ENCODE assay signal across 22 cellular contexts in genomic region chr15:56752986-56753385, GRCh38.
"Had no signal": no experiment of that assay in that cellular context is flagged by ENCODE, and none has a peak within 500 bp of the region (broad histone marks: within the 10 kb centered on the region; RNA-seq: fewer than 3 reads in every experiment).

No MANE protein-coding gene starts in this region.

- H3K4me1 ChIP-seq: SJSA1 had no signal

- H3K27me3 ChIP-seq: SJSA1 had no signal

- DNase-seq: Kasumi-1, MM.1S, NCI-H1092 treated with DMSO at 0.1 percent for 48 hours, NCI-H1436, NCI-H187, NCI-H2029, NCI-H2081 treated with DMSO at 0.1 percent for 48 hours, NCI-H2171, NCI-H226, NCI-H446, NCI-H510A, NCI-H524 treated with DMSO at 0.1 percent for 48 hours, NCI-H69, NCI-H774, Right ventricle myocardium superior, RPMI8226, SIG-M5 had no signal

- H3K4me2 ChIP-seq: KMS-11 had no signal

- H3K27ac ChIP-seq: KMS-11, SJSA1, SK-N-MC had no signal

- H3K4me3 ChIP-seq: K562, SJSA1, SK-N-MC had no signal

- ATAC-seq: HepG2, K562 had no signal

- H3K9me3 ChIP-seq: SJSA1 had no signal

- H3K36me3 ChIP-seq: SJSA1 had no signal

- H3K9ac ChIP-seq: KMS-11 had no signal
